Comparison of ENCODE assay signal across 8 cellular contexts in the genomic region with DNA sequence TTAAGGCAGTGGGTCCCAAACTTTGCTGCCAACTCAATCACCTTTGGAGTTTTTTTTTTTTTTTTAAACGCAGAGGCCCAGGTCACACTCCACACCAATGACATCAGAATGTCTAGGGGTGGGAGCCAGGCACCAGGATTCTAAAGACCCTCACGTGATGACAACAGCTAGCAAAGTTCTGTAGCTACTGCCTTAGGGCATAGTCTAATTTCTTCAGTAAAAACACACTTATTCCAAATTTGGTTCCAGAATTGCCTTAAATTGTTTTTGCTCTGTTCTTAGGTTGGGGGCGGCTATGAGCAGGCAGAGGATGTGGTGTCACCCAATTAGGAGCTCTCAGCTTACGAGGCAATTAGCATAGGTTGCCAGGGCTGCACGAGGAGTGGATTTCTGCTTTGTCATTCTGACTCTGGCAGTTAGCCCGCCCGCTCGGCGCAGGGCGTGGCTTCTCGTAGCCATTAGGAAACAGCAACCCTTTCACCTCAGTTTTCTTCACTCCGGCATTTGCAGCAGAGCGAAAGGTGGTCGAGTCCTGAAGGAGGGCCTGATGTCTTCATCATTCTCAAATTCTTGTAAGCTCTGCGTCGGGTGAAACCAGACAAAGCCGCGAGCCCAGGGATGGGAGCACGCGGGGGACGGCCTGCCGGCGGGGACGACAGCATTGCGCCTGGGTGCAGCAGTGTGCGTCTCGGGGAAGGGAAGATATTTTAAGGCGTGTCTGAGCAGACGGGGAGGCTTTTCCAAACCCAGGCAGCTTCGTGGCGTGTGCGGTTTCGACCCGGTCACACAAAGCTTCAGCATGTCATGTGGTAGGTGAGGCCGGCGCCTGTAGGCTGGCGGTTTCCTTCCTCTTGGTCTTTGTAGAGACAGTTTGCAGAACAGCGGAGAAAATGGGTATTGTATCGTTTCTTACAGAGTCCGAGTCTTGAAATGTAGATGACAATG. TPM values are rescaled to one million over a fixed set of nuclear protein-coding genes. Genes with fewer than 3 reads are reported as not detected.
DNase-seq lines count a peak whose midpoint lies in the region; ATAC-seq lines count a peak whose summit lies in the region.

No MANE protein-coding gene starts in this region.

- H3K27me3 Mint-ChIP-seq in dendritic cell treated with granulocyte-macrophage colony-stimulating factor and Interleukin-4, amounts not matched to agents 40 ng/mL and 50 ng/mL, for 4 days: no peaks in the 10 kb centered on the region

- H3K4me1 Mint-ChIP-seq in dendritic cell treated with granulocyte-macrophage colony-stimulating factor and Interleukin-4, amounts not matched to agents 40 ng/mL and 50 ng/mL, for 4 days (ENCODE audit: low read depth): peaks cover 21% of the 10 kb centered on the region

- peak; percentile 86 for ATAC-seq in GM19328 (IDR thresholded peaks at IDR 0.05; ENCODE audit: unreplicated experiment)
- ATAC-seq in HG03469 (IDR thresholded peaks at IDR 0.05; ENCODE audit: unreplicated experiment): peak; percentile 79
- ATAC-seq in left lobe of liver: peak; percentile 83

- H3K9me3 Mint-ChIP-seq in dendritic cell treated with granulocyte-macrophage colony-stimulating factor and Interleukin-4, amounts not matched to agents 40 ng/mL and 50 ng/mL, for 4 days: no peaks in the 10 kb centered on the region

- H3K4me3 Mint-ChIP-seq in dendritic cell treated with granulocyte-macrophage colony-stimulating factor and Interleukin-4, amounts not matched to agents 40 ng/mL and 50 ng/mL, for 4 days: peak overlapping the region; percentile 96

- peak; percentile 37 to 91 (median 84) for DNase-seq in C1 segment of cervical spinal cord (lab: John Stamatoyannopoulos, UW)
- peak; percentile 96 to 98 for DNase-seq in NCI-H526 (lab: John Stamatoyannopoulos, UW)
- DNase-seq in activated CD4-positive, alpha-beta T cell treated with anti-CD3 and anti-CD28 coated beads, Interleukin-2, amount 50 U/mL, for 1 hour: peak; percentile 82
- peak; percentile 97 for DNase-seq in left lobe of liver (ENCODE audit: low spot score)
- peak; percentile 89 for DNase-seq in stimulated activated CD4-positive, alpha-beta T cell treated with anti-CD3 and anti-CD28 coated beads, Interleukin-2, amount 100 ng/mL, for 4 hours (ENCODE audit: low read depth)

- intact Hi-C loops in dendritic cell treated with granulocyte-macrophage colony-stimulating factor and Interleukin-4, amounts not matched to agents 40 ng/mL and 50 ng/mL, for 4 days (cut with micrococcal nuclease): loop anchor here (5.0 kb wide), 2 partner anchors 40 to 355 kb away; no protein-coding TSS in a partner anchor

- H3K36me3 Mint-ChIP-seq in dendritic cell treated with granulocyte-macrophage colony-stimulating factor and Interleukin-4, amounts not matched to agents 40 ng/mL and 50 ng/mL, for 4 days (ENCODE audit: low read depth): peaks cover 31% of the 10 kb centered on the region

- peak overlapping the region; percentile 95 for H3K27ac Mint-ChIP-seq in dendritic cell treated with granulocyte-macrophage colony-stimulating factor and Interleukin-4, amounts not matched to agents 40 ng/mL and 50 ng/mL, for 4 days

RNA-seq across cellular contexts. Expression of a gene that starts 16.7 kb away (rescaled TPM):
- 1.4 TPM for total RNA-seq in left lobe of liver

Comparison
In these comparisons a context has a peak if more than half of its experiments do, and no peak if none do; other contexts are left out.
1. Peak in every context shown above with its lines: DNase-seq and ATAC-seq.